ENCODE assay signal across 11 cellular contexts in genomic region chr6:89542856-89543254, GRCh38.
"Had no signal": no experiment of that assay in that cellular context is flagged by ENCODE, and none has a peak within 500 bp of the region (broad histone marks: within the 10 kb centered on the region; RNA-seq: fewer than 3 reads in every experiment).

No MANE protein-coding gene starts in this region.

- H3K36me3 ChIP-seq: right atrium auricular region, suprapubic skin had no signal

- H3K27ac Mint-ChIP-seq: activated naive CD4-positive, alpha-beta T cell treated with anti-CD3 and anti-CD28 coated beads, Interleukin-2, amount 50 U/mL, for 24 hours; natural killer cell treated with Interleukin-12 subunit alpha and Interleukin-12 subunit beta and Interleukin-15 and Interleukin-18, amount 100 ng/mL, for 72 hours; stimulated activated naive CD8-positive, alpha-beta T cell treated with anti-CD3 and anti-CD28 coated beads, Interleukin-15, Interleukin-2, amounts not matched to agents 100 ng/mL and 50 ng/mL, for 24 hours; type B pancreatic cell had no signal

- H3K27ac ChIP-seq: right atrium auricular region, suprapubic skin had no signal

- H3K4me3 ChIP-seq: right atrium auricular region, suprapubic skin had no signal

- H3K4me1 ChIP-seq: right atrium auricular region, suprapubic skin had no signal

- H3K4me1 Mint-ChIP-seq: activated naive CD4-positive, alpha-beta T cell treated with anti-CD3 and anti-CD28 coated beads, Interleukin-2, amount 50 U/mL, for 24 hours had no signal

- H3K27me3 ChIP-seq: right atrium auricular region, suprapubic skin had no signal

- H3K36me3 Mint-ChIP-seq: natural killer cell treated with Interleukin-12 subunit alpha and Interleukin-12 subunit beta and Interleukin-15 and Interleukin-18, amount 100 ng/mL, for 72 hours had no signal

- H3K9me3 ChIP-seq: right atrium auricular region, suprapubic skin had no signal

- DNase-seq: activated CD4-positive, alpha-beta T cell treated with anti-CD3 and anti-CD28 coated beads, Interleukin-2, amount 50 U/mL, for 4 hours; activated CD4-positive, CD25-positive, alpha-beta regulatory T cell treated with anti-CD3 and anti-CD28 coated beads, Interleukin-2, amount 50 U/mL, for 72 hours; hippocampal formation; kidney; left ventricle myocardium superior had no signal

- ATAC-seq: left ventricle myocardium superior; natural killer cell treated with Interleukin-12 subunit alpha and Interleukin-12 subunit beta and Interleukin-15 and Interleukin-18, amount 100 ng/mL, for 72 hours had no signal

- H3K4me3 Mint-ChIP-seq: activated naive CD4-positive, alpha-beta T cell treated with anti-CD3 and anti-CD28 coated beads, Interleukin-2, amount 50 U/mL, for 24 hours; natural killer cell treated with Interleukin-12 subunit alpha and Interleukin-12 subunit beta and Interleukin-15 and Interleukin-18, amount 100 ng/mL, for 72 hours; stimulated activated naive CD8-positive, alpha-beta T cell treated with anti-CD3 and anti-CD28 coated beads, Interleukin-15, Interleukin-2, amounts not matched to agents 100 ng/mL and 50 ng/mL, for 24 hours; type B pancreatic cell had no signal

- H3K27me3 Mint-ChIP-seq: activated naive CD4-positive, alpha-beta T cell treated with anti-CD3 and anti-CD28 coated beads, Interleukin-2, amount 50 U/mL, for 24 hours; stimulated activated naive CD8-positive, alpha-beta T cell treated with anti-CD3 and anti-CD28 coated beads, Interleukin-15, Interleukin-2, amounts not matched to agents 100 ng/mL and 50 ng/mL, for 24 hours; type B pancreatic cell had no signal
